Comparison of ENCODE assay signal across 9 cellular contexts in genomic region chr11:118734031-118734430, GRCh38. TPM values are rescaled to one million over a fixed set of nuclear protein-coding genes. Genes with fewer than 3 reads are reported as not detected.
"Had no signal": no experiment of that assay in that cellular context is flagged by ENCODE, and none has a peak within 500 bp of the region (broad histone marks: within the 10 kb centered on the region; RNA-seq: fewer than 3 reads in every experiment).

No MANE protein-coding gene starts in this region.

- FAIRE-seq: H54, HTR-8/SVneo had no signal

- H3K27ac Mint-ChIP-seq: HFFc6 had no signal

- H3K9ac ChIP-seq: KMS-11 had no signal

- H3K27ac ChIP-seq: KMS-11 had no signal

- DNase-seq: GOT3, H9, HCEC 1CT, HFFc6, IMR-90, KBM-7 had no signal

- H3K4me3 Mint-ChIP-seq: HFFc6 had no signal

- H3K4me2 ChIP-seq: KMS-11 had no signal

RNA-seq across cellular contexts. Expression of gene TREH, which starts 54.6 kb away (rescaled TPM):
- total RNA-seq: H9, IMR-90 had no signal
- polyA plus RNA-seq: IMR-90 had no signal
